ENCODE assay signal across 23 cellular contexts in genomic region chr2:132736059-132736458, GRCh38.
DNase-seq lines count a peak whose midpoint lies in the region; ATAC-seq, FAIRE-seq and TF ChIP-seq lines count a peak whose summit lies in the region.
"Had no signal": no experiment of that assay in that cellular context is flagged by ENCODE, and none has a peak within 500 bp of the region (broad histone marks: within the 10 kb centered on the region; RNA-seq: fewer than 3 reads in every experiment).

No MANE protein-coding gene starts in this region.

- BruUV-seq in IMR-90 (replicated peaks; lab: Mats Ljungman, UMichigan) = no TSS peak

- H3K27me3 ChIP-seq in IMR-90 (ENCODE audit: control insufficient read depth, insufficient read depth, low read length) (no peaks in the 10 kb centered on the region), esophagus muscularis mucosa (no peaks in the 10 kb centered on the region)
- H3K27me3 ChIP-seq: BLaER1 treated with 17β-estradiol and CSF1 and Interleukin-3, amounts not matched to agents 10 nM and 100 nM had no signal

- 37% methylated on average over 1 of the region's 1 CpG for WGBS in A549 (ENCODE audit: missing lambda C conversion rate)
- WGBS in IMR-90 (ENCODE audit: extremely low coverage in 2 of 2, insufficient read length in 1 of 2), 2 experiments = no CpG with 5 or more reads among the region's 1 CpG
- 77% methylated on average over 1 of the region's 1 CpG for WGBS in esophagus muscularis mucosa

- H2AFZ ChIP-seq in IMR-90 (replicated peaks; ENCODE audit: low read length, poor library complexity) = no peak overlapping the region

- TF ChIP-seq CTCF in A549 (IDR thresholded peaks at IDR 0.05) (no peak), IMR-90 (conservative IDR thresholded peaks at IDR 0.05; ENCODE audit: low read depth, low read length) (no peak), esophagus muscularis mucosa (IDR thresholded peaks at IDR 0.05) (no peak)

- no peak for TF ChIP-seq RAD21 in A549 (conservative IDR thresholded peaks at IDR 0.05 in 1 of 2, IDR thresholded peaks at IDR 0.05 in 1 of 2)
- TF ChIP-seq RAD21 in IMR-90 (IDR thresholded peaks at IDR 0.05; ENCODE audit: low read length) = no peak

- no peak overlapping the region for H3K9ac ChIP-seq in IMR-90 (ENCODE audit: low read depth, low read length)
- H3K9ac ChIP-seq: BLaER1 treated with 17β-estradiol and CSF1 and Interleukin-3, amounts not matched to agents 10 nM and 100 nM had no signal

- no peak overlapping the region for H3K14ac ChIP-seq in IMR-90 (replicated peaks; ENCODE audit: low read depth, low read length)

- POLR2A ChIA-PET in A549 (lab: Yijun Ruan, JAX) = no interaction called here
- POLR2A ChIA-PET in IMR-90 (lab: Charles Lee; ENCODE audit: unreplicated experiment) = no interaction called here

- no peak overlapping the region for H3K27ac ChIP-seq in A549
- no peak overlapping the region for H3K27ac ChIP-seq in IMR-90 (ENCODE audit: insufficient read depth, low read length)
- no peak overlapping the region for H3K27ac ChIP-seq in esophagus muscularis mucosa (replicated peaks in 1 of 4)
- H3K27ac ChIP-seq: BLaER1 treated with 17β-estradiol and CSF1 and Interleukin-3, amounts not matched to agents 10 nM and 100 nM; C4-2B had no signal

- no peak overlapping the region for H4K8ac ChIP-seq in IMR-90 (ENCODE audit: low read depth in 2 of 2, low read length in 2 of 2)

- dilution Hi-C loops in IMR-90 (cut with HindIII; ENCODE audit: low sequenced_read_pairs, unreplicated experiment) = no loop called here

- H3K79me1 ChIP-seq in IMR-90 (ENCODE audit: low read depth in 1 of 2, low read length in 2 of 2) = 0 out of 4 replicates have a peak, but pooled peaks cover 0 to 3% of the 10 kb centered on the region in 2 experiments

- H4K91ac ChIP-seq in IMR-90 (ENCODE audit: insufficient read depth, low read depth, low read length) = no peak overlapping the region

- H3K23ac ChIP-seq in IMR-90 (ENCODE audit: low read depth, low read length) = no peak overlapping the region

- H3K36me3 ChIP-seq in IMR-90 (ENCODE audit: control insufficient read depth, insufficient read depth, low read length) (peaks cover 5% of the 10 kb centered on the region; the same call in 1 of the 2 replicates), esophagus muscularis mucosa (no peaks in the 10 kb centered on the region)
- H3K36me3 ChIP-seq: BLaER1 treated with 17β-estradiol and CSF1 and Interleukin-3, amounts not matched to agents 10 nM and 100 nM had no signal

- ATAC-seq in A549 (no peak), IMR-90 (ENCODE audit: low read depth) (no peak), Right ventricle myocardium inferior (no peak)
- ATAC-seq: CD8-positive, alpha-beta T cell; GM12878 had no signal

- no peak for TF ChIP-seq POLR2A in A549 (IDR thresholded peaks at IDR 0.05; ENCODE audit: low read length)
- no peak for TF ChIP-seq POLR2A in IMR-90 (IDR thresholded peaks at IDR 0.05; ENCODE audit: low read depth, low read length)
- no peak for TF ChIP-seq POLR2A in esophagus muscularis mucosa (IDR thresholded peaks at IDR 0.05; ENCODE audit: low read depth)

- H4K5ac ChIP-seq in IMR-90 (ENCODE audit: low read depth, low read length) = no peak overlapping the region

- no peak overlapping the region for H2AK9ac ChIP-seq in IMR-90 (replicated peaks; ENCODE audit: low read depth, low read length, poor library complexity)

- no peak overlapping the region for H2BK5ac ChIP-seq in IMR-90 (ENCODE audit: low read depth, low read length, poor library complexity, severe bottlenecking)

- no peak overlapping the region for H3K56ac ChIP-seq in IMR-90 (ENCODE audit: extremely low read depth, insufficient read depth, low read length)

- in situ Hi-C loops in IMR-90 (cut with MboI; ENCODE audit: low sequenced_read_pairs) = no loop called here

- no peak for DNase-seq in A549 (ENCODE audit: low read depth in 1 of 2, low spot score in 1 of 2)
- DNase-seq in IMR-90 = no peak
- peak; percentile 53 for DNase-seq in esophagus muscularis mucosa (ENCODE audit: extremely low spot score)
- DNase-seq in Right ventricle myocardium inferior (ENCODE audit: missing footprints) = no peak
- DNase-seq in ureter (ENCODE audit: low spot score) = no peak
- DNase-seq: 8988T; AML-193; Caco-2; Calu3; CD4-positive, alpha-beta T cell; CD8-positive, alpha-beta T cell; DMS53; DMS79; DND-41; EL; GDM1 had no signal

- no peaks in the 10 kb centered on the region for H3K4me1 ChIP-seq in A549
- 0 out of 2 replicates have a peak, but pooled peaks cover 3% of the 10 kb centered on the region for H3K4me1 ChIP-seq in IMR-90 (ENCODE audit: control insufficient read depth, insufficient read depth, low read length)
- no peaks in the 10 kb centered on the region for H3K4me1 ChIP-seq in esophagus muscularis mucosa
- H3K4me1 ChIP-seq: BLaER1 treated with 17β-estradiol and CSF1 and Interleukin-3, amounts not matched to agents 10 nM and 100 nM had no signal

- no peaks in the 10 kb centered on the region for H4K20me1 ChIP-seq in IMR-90 (ENCODE audit: insufficient read depth, low read length)
- H4K20me1 ChIP-seq: BLaER1 treated with 17β-estradiol and CSF1 and Interleukin-3, amounts not matched to agents 10 nM and 100 nM had no signal

- H3K4me3 ChIP-seq in A549 (no peak overlapping the region), IMR-90 (ENCODE audit: insufficient read depth, low read depth, low read length) (no peak overlapping the region), esophagus muscularis mucosa (no peak overlapping the region)
- H3K4me3 ChIP-seq: BLaER1 treated with 17β-estradiol and CSF1 and Interleukin-3, amounts not matched to agents 10 nM and 100 nM; GM12878 had no signal

- no peak overlapping the region for H3K4me2 ChIP-seq in A549
- no peak overlapping the region for H3K4me2 ChIP-seq in IMR-90 (ENCODE audit: low read depth, low read length)
- H3K4me2 ChIP-seq: BLaER1 treated with 17β-estradiol and CSF1 and Interleukin-3, amounts not matched to agents 10 nM and 100 nM had no signal

- CTCF ChIA-PET in A549 (lab: Yijun Ruan, JAX) (no interaction called here), IMR-90 (lab: Yijun Ruan, JAX) (no interaction called here)

- H2BK120ac ChIP-seq in IMR-90 (ENCODE audit: low read depth, low read length) = no peak overlapping the region

- no peak overlapping the region for H3K4ac ChIP-seq in IMR-90 (ENCODE audit: low read depth, low read length)

- no peak overlapping the region for H2AK5ac ChIP-seq in IMR-90 (ENCODE audit: low read depth, low read length)

- H3K9me3 ChIP-seq in A549 (no peaks in the 10 kb centered on the region), IMR-90 (ENCODE audit: control insufficient read depth, insufficient read depth, low read length) (no peaks in the 10 kb centered on the region), esophagus muscularis mucosa (no peaks in the 10 kb centered on the region)
- H3K9me3 ChIP-seq: BLaER1 treated with 17β-estradiol and CSF1 and Interleukin-3, amounts not matched to agents 10 nM and 100 nM; Caco-2 had no signal

- intact Hi-C loops in IMR-90 (cut with micrococcal nuclease) (no loop called here), esophagus muscularis mucosa (cut with DNase I) (no loop called here), Right ventricle myocardium inferior (cut with DNase I) (no loop called here)

- TF ChIP-seq EP300 in A549 (IDR thresholded peaks at IDR 0.05) (no peak), esophagus muscularis mucosa (IDR thresholded peaks at IDR 0.05) (no peak)

- no peaks in the 10 kb centered on the region; the same call in 1 of the 2 replicates for H3K9me1 ChIP-seq in IMR-90 (ENCODE audit: insufficient read depth, low read length)

- H3K18ac ChIP-seq in IMR-90 (ENCODE audit: low read depth, low read length) = no peak overlapping the region

- H2BK20ac ChIP-seq in IMR-90 (ENCODE audit: low read depth, low read length) = no peak overlapping the region

- no peak for FAIRE-seq in A549 (lab: Jason Lieb, UNC)
- FAIRE-seq: A204.1, D721Med, GM12878, GM12892, GM18507 had no signal

- H2BK15ac ChIP-seq in IMR-90 (ENCODE audit: low read depth, low read length) = no peak overlapping the region

TF ChIP-seq in A549, 52 proteins besides CTCF, POLR2A, EP300 and RAD21:
- TF ChIP-seq NPAS2 (CRISPR knock-in tag; IDR thresholded peaks at IDR 0.05; ENCODE audit: borderline replicate concordance) (no peak), MAFK (IDR thresholded peaks at IDR 0.05; ENCODE audit: partially characterized antibody) (peak; percentile 54), HES2 (IDR thresholded peaks at IDR 0.05) (no peak)

TF ChIP-seq in IMR-90, 13 proteins besides CTCF, POLR2A, EP300 and RAD21:
- peak; percentile 59 for TF ChIP-seq MAFK (IDR thresholded peaks at IDR 0.05; ENCODE audit: low read depth, low read length)
- TF ChIP-seq ELK1 (IDR thresholded peaks at IDR 0.05; ENCODE audit: borderline replicate concordance, low read depth, low read length) = no peak
